Comparison of ENCODE assay signal across 8 cellular contexts in genomic region chr14:103607039-103607668, GRCh38.
DNase-seq lines count a peak whose midpoint lies in the region; ATAC-seq and TF ChIP-seq lines count a peak whose summit lies in the region.

No MANE protein-coding gene starts in this region.

- DNase-seq in NK-92 treated with Interleukin-12 subunit alpha and Interleukin-12 subunit beta, amount 100 ng/mL, for 24 hours (lab: John Stamatoyannopoulos, UW), result peak; percentile 37
- DNase-seq in NK-92 (lab: John Stamatoyannopoulos, UW; ENCODE audit: unreplicated experiment) (no peak), NT2/D1 (ENCODE audit: low read depth, low spot score) (no peak), activated T-cell treated with anti-CD3 and anti-CD28 coated beads for 48 hours (ENCODE audit: low read depth) (peak; percentile 47), erythroblast (lab: John Stamatoyannopoulos, UW) (peak; percentile 35 to 41), stromal cell of bone marrow (ENCODE audit: low read depth) (peak; percentile 84)

- ATAC-seq in HG03432 (IDR thresholded peaks at IDR 0.05; ENCODE audit: unreplicated experiment), result peak; percentile 68

- no peak overlapping the region for H3K27ac ChIP-seq in muscle layer of colon (ENCODE audit: low read depth, low read length)

- no peaks in the 10 kb centered on the region for H3K9me3 ChIP-seq in NT2/D1 (ENCODE audit: insufficient read depth, low read length)
- no peaks in the 10 kb centered on the region for H3K9me3 ChIP-seq in muscle layer of colon (ENCODE audit: low read length)

- H3K4me3 ChIP-seq in NT2/D1 (ENCODE audit: insufficient read length, low read depth) (peak overlapping the region; percentile 0), muscle layer of colon (ENCODE audit: low read depth in 1 of 2, low read length in 2 of 2) (peak overlapping the region; percentile 36 to 51)

- TF ChIP-seq POLR2A in erythroblast (IDR thresholded peaks at IDR 0.05; ENCODE audit: low read length), result no peak

- H3K9ac ChIP-seq in NT2/D1 (ENCODE audit: insufficient read length, low read depth) (no peak overlapping the region), muscle layer of colon (ENCODE audit: low read length) (no peak overlapping the region)

- peaks cover 3% of the 10 kb centered on the region for H3K4me1 ChIP-seq in NT2/D1 (ENCODE audit: insufficient read depth, insufficient read length)
- peaks cover 18% of the 10 kb centered on the region for H3K4me1 ChIP-seq in muscle layer of colon (ENCODE audit: insufficient read depth, low read length)

- H3K27me3 ChIP-seq in NT2/D1 (ENCODE audit: insufficient read depth, insufficient read length), result peaks cover 15% of the 10 kb centered on the region
- H3K27me3 ChIP-seq in muscle layer of colon (ENCODE audit: control insufficient read depth in 1 of 2, insufficient read depth in 2 of 2, low read length in 2 of 2), result peaks cover 5 to 6% of the 10 kb centered on the region in 2 donors

- H3K36me3 ChIP-seq in NT2/D1 (ENCODE audit: insufficient read depth, insufficient read length, low read length) (no peaks in the 10 kb centered on the region), muscle layer of colon (ENCODE audit: insufficient read depth, low read length) (no peaks in the 10 kb centered on the region)

Comparison
In these comparisons a context has a peak if more than half of its experiments do, and no peak if none do; other contexts are left out.
1. DNase-seq: peak in NK-92 treated with Interleukin-12 subunit alpha and Interleukin-12 subunit beta, amount 100 ng/mL, for 24 hours (single experiment), activated T-cell treated with anti-CD3 and anti-CD28 coated beads for 48 hours (single experiment), erythroblast (2 of 2) and stromal cell of bone marrow (single experiment); none in NK-92 (single experiment) and NT2/D1 (single experiment).